ENCODE assay signal across 1 cellular context in the genomic region with DNA sequence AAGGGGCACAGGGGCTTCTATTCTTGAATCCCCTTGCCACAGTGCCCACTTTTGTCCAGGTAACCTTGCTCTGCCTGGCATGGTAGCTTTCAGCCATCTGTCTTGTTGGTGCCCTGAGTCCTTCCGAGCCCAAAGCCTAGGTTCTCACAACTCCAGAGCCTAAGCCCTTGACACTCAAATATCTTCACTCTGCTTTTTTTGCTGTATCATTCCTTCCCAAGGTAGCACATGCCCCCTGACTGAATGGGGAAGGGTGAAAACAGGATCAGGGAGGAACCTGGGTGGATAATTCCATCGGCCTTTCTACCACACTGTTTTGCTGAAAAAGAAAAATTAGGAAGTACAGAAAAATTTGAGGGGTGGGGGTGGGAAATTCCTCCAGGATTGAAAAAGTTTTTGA.
TF ChIP-seq lines count a peak whose summit lies in the region.

No MANE protein-coding gene starts in this region.

TF ChIP-seq in H1, 55 proteins besides CTCF, POLR2A, EP300 and RAD21:
- TF ChIP-seq KDM1A (IDR thresholded peaks at IDR 0.05; ENCODE audit: borderline replicate concordance, low read length) (no peak), SUZ12 (IDR thresholded peaks at IDR 0.05; ENCODE audit: low read length) (no peak), RXRA (IDR thresholded peaks at IDR 0.05; ENCODE audit: insufficient read depth, low read depth, low read length) (no peak)
